ENCODE assay signal across 8 cellular contexts in genomic region chr17:77088455-77089117, GRCh38. TPM values are rescaled to one million over a fixed set of nuclear protein-coding genes. Genes with fewer than 3 reads are reported as not detected.
DNase-seq lines count a peak whose midpoint lies in the region; ATAC-seq, FAIRE-seq and TF ChIP-seq lines count a peak whose summit lies in the region.

No MANE protein-coding gene starts in this region.

- H3K4me1 Mint-ChIP-seq in stimulated activated naive CD8-positive, alpha-beta T cell treated with anti-CD3 and anti-CD28 coated beads, Interleukin-15, amount 100 ng/mL, for 72 hours, result peaks cover 70% of the 10 kb centered on the region

- DNase-seq in H7, result peak; percentile 92
- peak; percentile 94 for DNase-seq in RWPE2 (ENCODE audit: low spot score)
- DNase-seq in activated effector memory CD4-positive, alpha-beta T cell treated with anti-CD3 and anti-CD28 coated beads, Interleukin-2, amount 50 U/mL, for 16 hours, result peak; percentile 95
- peak; percentile 96 for DNase-seq in fibroblast of villous mesenchyme (ENCODE audit: low read depth)
- DNase-seq in stimulated activated naive CD8-positive, alpha-beta T cell treated with anti-CD3 and anti-CD28 coated beads, Interleukin-15, amount 100 ng/mL, for 72 hours, result peak; percentile 84 to 91

- peaks cover 4% of the 10 kb centered on the region for H3F3A ChIP-seq in Loucy (ENCODE audit: low read depth)
- no peaks in the 10 kb centered on the region for H3F3A ChIP-seq in neural cell (ENCODE audit: insufficient read depth, low read length, poor library complexity, severe bottlenecking)

- H3K4me3 ChIP-seq in H7 (ENCODE audit: insufficient read depth, low read depth, low read length) (peak overlapping the region; percentile 80), Loucy (ENCODE audit: low read length, poor library complexity, severe bottlenecking) (peak overlapping the region; percentile 89), RWPE2 (ENCODE audit: severe bottlenecking) (peak overlapping the region; percentile 50), fibroblast of villous mesenchyme (ENCODE audit: low read depth, low read length) (peak overlapping the region; percentile 87), neural cell (ENCODE audit: low read length) (peak overlapping the region; percentile 77)

- peak; percentile 11 for TF ChIP-seq EP300 in neural cell (conservative IDR thresholded peaks at IDR 0.05; ENCODE audit: poor library complexity, severe bottlenecking)

- H2AFZ ChIP-seq in Loucy (ENCODE audit: low read length) (peak overlapping the region; percentile 85), neural cell (ENCODE audit: low read depth, low read length) (peak overlapping the region; percentile 81)

- H3K9me3 Mint-ChIP-seq in stimulated activated naive CD8-positive, alpha-beta T cell treated with anti-CD3 and anti-CD28 coated beads, Interleukin-15, amount 100 ng/mL, for 72 hours, result no peaks in the 10 kb centered on the region

- H3K27me3 ChIP-seq in H7 (ENCODE audit: control insufficient read depth, insufficient read depth, low read length) (no peaks in the 10 kb centered on the region), Loucy (ENCODE audit: insufficient read depth, low read length, poor library complexity, severe bottlenecking) (no peaks in the 10 kb centered on the region), RWPE2 (ENCODE audit: insufficient read depth, poor library complexity, severe bottlenecking) (no peaks in the 10 kb centered on the region), neural cell (ENCODE audit: insufficient read depth, low read depth, low read length) (no peaks in the 10 kb centered on the region)

- H3K9me3 ChIP-seq in Loucy (ENCODE audit: insufficient read depth, low read depth, low read length) (no peaks in the 10 kb centered on the region), RWPE2 (ENCODE audit: severe bottlenecking) (no peaks in the 10 kb centered on the region), neural cell (ENCODE audit: low read length) (no peaks in the 10 kb centered on the region)

- H3K4me3 Mint-ChIP-seq in stimulated activated naive CD8-positive, alpha-beta T cell treated with anti-CD3 and anti-CD28 coated beads, Interleukin-15, amount 100 ng/mL, for 72 hours, result peak overlapping the region; percentile 84 to 97

- peak overlapping the region; percentile 65 for H3K27ac ChIP-seq in RWPE2 (ENCODE audit: poor library complexity, severe bottlenecking)
- H3K27ac ChIP-seq in neural cell (ENCODE audit: low read length), result peak overlapping the region; percentile 65

- TF ChIP-seq RAD21 in neural cell (conservative IDR thresholded peaks at IDR 0.05), result peak; percentile 80

- H4K20me1 ChIP-seq in Loucy (ENCODE audit: insufficient read depth, low read length, poor library complexity, severe bottlenecking), result peaks cover 3% of the 10 kb centered on the region
- no peaks in the 10 kb centered on the region for H4K20me1 ChIP-seq in neural cell (ENCODE audit: insufficient read depth)

- peaks cover 15% of the 10 kb centered on the region for H3K36me3 ChIP-seq in H7 (replicated peaks; ENCODE audit: control insufficient read depth, insufficient read depth, low read length)
- peaks cover 12% of the 10 kb centered on the region for H3K36me3 ChIP-seq in Loucy (ENCODE audit: insufficient read depth, low read length)
- peaks cover 46% of the 10 kb centered on the region for H3K36me3 ChIP-seq in RWPE2 (ENCODE audit: low read depth)
- H3K36me3 ChIP-seq in neural cell (ENCODE audit: insufficient read depth, low read length), result no peaks in the 10 kb centered on the region

- peak overlapping the region; percentile 97 for H3K9ac ChIP-seq in Loucy (ENCODE audit: low read depth, low read length, poor library complexity, severe bottlenecking)
- peak overlapping the region; percentile 77 for H3K9ac ChIP-seq in neural cell (ENCODE audit: low read length)

- peak overlapping the region; percentile 98 to 100 for H3K27ac Mint-ChIP-seq in stimulated activated naive CD8-positive, alpha-beta T cell treated with anti-CD3 and anti-CD28 coated beads, Interleukin-15, amount 100 ng/mL, for 72 hours

- peaks cover 9% of the 10 kb centered on the region for H3K27me3 Mint-ChIP-seq in stimulated activated naive CD8-positive, alpha-beta T cell treated with anti-CD3 and anti-CD28 coated beads, Interleukin-15, amount 100 ng/mL, for 72 hours

- H3K4me2 ChIP-seq in Loucy (ENCODE audit: low read depth, low read length, poor library complexity, severe bottlenecking) (peak overlapping the region; percentile 87), neural cell (ENCODE audit: low read length) (peak overlapping the region; percentile 95)

- H3K79me2 ChIP-seq in Loucy (ENCODE audit: insufficient read depth, low read length), result peaks cover 49% of the 10 kb centered on the region
- H3K79me2 ChIP-seq in neural cell (replicated peaks; ENCODE audit: insufficient read depth, low read length), result no peaks in the 10 kb centered on the region

- TF ChIP-seq CTCF in Loucy (conservative IDR thresholded peaks at IDR 0.05; ENCODE audit: low read length) (peak; percentile 63), RWPE2 (IDR thresholded peaks at IDR 0.05; ENCODE audit: poor library complexity, severe bottlenecking) (peak; percentile 88), fibroblast of villous mesenchyme (IDR thresholded peaks at IDR 0.05; ENCODE audit: insufficient read depth, low read depth, low read length) (peak; percentile 50), neural cell (IDR thresholded peaks at IDR 0.05; ENCODE audit: poor library complexity, severe bottlenecking) (peak; percentile 94)

- peak; percentile 88 for ATAC-seq in RWPE2 (ENCODE audit: low read depth)
- peak; percentile 94 for ATAC-seq in stimulated activated naive CD8-positive, alpha-beta T cell treated with anti-CD3 and anti-CD28 coated beads, Interleukin-15, amount 100 ng/mL, for 72 hours

- no peaks in the 10 kb centered on the region for H3K9me2 ChIP-seq in Loucy (replicated peaks; ENCODE audit: low read depth, low read length)
- no peaks in the 10 kb centered on the region for H3K9me2 ChIP-seq in neural cell (ENCODE audit: insufficient read depth, low read length)

- peak; percentile 82 for FAIRE-seq in G401.6 (lab: Jason Lieb, UNC)

- H3K4me1 ChIP-seq in Loucy (ENCODE audit: insufficient read depth, low read length, poor library complexity, severe bottlenecking) (peaks cover 63% of the 10 kb centered on the region), RWPE2 (ENCODE audit: insufficient read depth, poor library complexity, severe bottlenecking) (peaks cover 7% of the 10 kb centered on the region)

TF ChIP-seq in neural cell, 6 proteins besides CTCF, POLR2A, EP300 and RAD21:
- TF ChIP-seq SMC3 (conservative IDR thresholded peaks at IDR 0.05; ENCODE audit: poor library complexity) (peak; percentile 93), REST (IDR thresholded peaks at IDR 0.05; ENCODE audit: borderline replicate concordance) (peak; percentile 22), POLR2AphosphoS5 (IDR thresholded peaks at IDR 0.05) (peak; percentile 63), MXI1 (conservative IDR thresholded peaks at IDR 0.05; ENCODE audit: poor library complexity, severe bottlenecking) (peak; percentile 98), EZH2 (IDR thresholded peaks at IDR 0.05; ENCODE audit: borderline replicate concordance, insufficient read depth, low read length, poor library complexity, severe bottlenecking) (no peak), TAF1 (IDR thresholded peaks at IDR 0.05; ENCODE audit: low read depth) (peak; percentile 26)

RNA-seq across cellular contexts. Expression of gene SEC14L1, which starts 52.2 kb away (rescaled TPM):
- total RNA-seq in H7 (2014; rRNA removed; shearing (Covaris generic)), result 45.9 and 68.3 TPM in 2 replicates
- total RNA-seq in fibroblast of villous mesenchyme, result 51.2 and 101 TPM in 2 replicates
- polyA plus RNA-seq in neural cell, result 40.4 and 49.7 TPM in 2 replicates
- polyA minus RNA-seq in neural cell, result 112 TPM in 2 replicates

Comparison
In these comparisons a context has a peak if more than half of its experiments do, and no peak if none do; other contexts are left out.
1. Peak in every context shown above with its lines: DNase-seq, ATAC-seq, H3K4me3 ChIP-seq and H3K27ac ChIP-seq.